Comparison of ENCODE assay signal across 33 cellular contexts in the genomic region with DNA sequence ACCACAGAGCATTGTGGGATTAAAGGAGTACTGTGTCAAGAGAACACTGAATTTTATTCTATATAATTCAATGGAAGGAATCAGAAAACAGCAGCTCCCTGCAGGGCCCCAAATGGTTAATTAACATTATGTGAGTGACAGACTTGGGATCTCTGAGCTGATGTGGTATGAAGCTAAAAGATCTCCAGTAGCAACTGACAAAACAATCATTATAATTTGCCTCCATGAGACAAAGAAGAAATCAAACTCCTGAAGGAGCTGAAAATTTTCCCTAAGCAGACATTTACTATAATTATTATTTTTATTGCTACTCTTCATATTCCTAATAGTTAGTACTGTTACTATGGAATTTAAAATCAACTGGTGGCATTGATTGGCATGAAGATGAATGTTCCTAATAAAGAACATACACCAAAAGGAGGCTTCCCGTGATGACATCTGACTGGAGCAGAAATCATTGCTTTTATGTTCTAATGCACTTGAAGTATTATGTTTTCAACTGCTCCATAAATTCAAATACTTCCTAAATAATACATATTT. TPM values are rescaled to one million over a fixed set of nuclear protein-coding genes. Genes with fewer than 3 reads are reported as not detected.
A peak's percentile ranks its signal among the peaks of the same experiment; 100 is the strongest.
DNase-seq lines count a peak whose midpoint lies in the region; ATAC-seq and TF ChIP-seq lines count a peak whose summit lies in the region.
"Had no signal": no experiment of that assay in that cellular context is flagged by ENCODE, and none has a peak within 500 bp of the region (broad histone marks: within the 10 kb centered on the region; RNA-seq: fewer than 3 reads in every experiment).

No MANE protein-coding gene starts in this region.

- in situ Hi-C loops in GM13976 (cut with MboI; ENCODE audit: low sequenced_read_pairs, unreplicated experiment) (no loop called here), KBM-7 (cut with MboI; ENCODE audit: low pct_unique_long_range_greater_than_20kb, low sequenced_read_pairs) (no loop called here)

- TF ChIP-seq CTCF in OCI-LY1 (IDR thresholded peaks at IDR 0.05; ENCODE audit: low read length) = no peak
- TF ChIP-seq CTCF in SU-DHL-6 (IDR thresholded peaks at IDR 0.05; ENCODE audit: insufficient read depth, low read length, poor library complexity, severe bottlenecking) = no peak
- TF ChIP-seq CTCF in neural cell (IDR thresholded peaks at IDR 0.05; ENCODE audit: poor library complexity, severe bottlenecking) = no peak
- no peak for TF ChIP-seq CTCF in GM13976 (IDR thresholded peaks at IDR 0.05; ENCODE audit: borderline replicate concordance, control extremely low read depth, extremely low read depth, insufficient read depth, missing control alignments)
- no peak for TF ChIP-seq CTCF in GM10248 (IDR thresholded peaks at IDR 0.05; ENCODE audit: control extremely low read depth, extremely low read depth, low read depth, missing control alignments)

- POLR2A ChIA-PET in GM10248 (lab: Yijun Ruan, JAX) = no interaction called here

- no peak for TF ChIP-seq RAD21 in neural cell (conservative IDR thresholded peaks at IDR 0.05)

- no peak for ATAC-seq in GM18907 (IDR thresholded peaks at IDR 0.05; ENCODE audit: unreplicated experiment)
- ATAC-seq: A549; CD8-positive, alpha-beta T cell had no signal

- peaks cover 50% of the 10 kb centered on the region for H3K36me3 ChIP-seq in Karpas-422 (ENCODE audit: insufficient read depth, low read length)
- H3K36me3 ChIP-seq in OCI-LY1 (ENCODE audit: insufficient read depth, low read length) = peaks cover 10% of the 10 kb centered on the region; the same call in 1 of the 2 replicates
- no peaks in the 10 kb centered on the region for H3K36me3 ChIP-seq in SU-DHL-6 (ENCODE audit: low read length)
- H3K36me3 ChIP-seq in neural cell (ENCODE audit: insufficient read depth, low read length) = no peaks in the 10 kb centered on the region
- H3K36me3 ChIP-seq: BE2C; BLaER1; BLaER1 treated with 17β-estradiol and CSF1 and Interleukin-3, amounts not matched to agents 10 nM and 100 nM had no signal

- H4K20me1 ChIP-seq in Karpas-422 (ENCODE audit: insufficient read depth, low read depth, low read length) (no peaks in the 10 kb centered on the region), OCI-LY1 (ENCODE audit: insufficient read depth, low read length) (no peaks in the 10 kb centered on the region), SU-DHL-6 (ENCODE audit: low read depth, low read length) (no peaks in the 10 kb centered on the region), neural cell (ENCODE audit: insufficient read depth) (no peaks in the 10 kb centered on the region)
- H4K20me1 ChIP-seq: BLaER1; BLaER1 treated with 17β-estradiol and CSF1 and Interleukin-3, amounts not matched to agents 10 nM and 100 nM had no signal

- H3F3A ChIP-seq in OCI-LY1 (ENCODE audit: insufficient read depth, low read length) = no peaks in the 10 kb centered on the region
- peaks cover 88% of the 10 kb centered on the region for H3F3A ChIP-seq in SU-DHL-6 (ENCODE audit: insufficient read depth)
- no peaks in the 10 kb centered on the region for H3F3A ChIP-seq in neural cell (ENCODE audit: insufficient read depth, low read length, poor library complexity, severe bottlenecking)

- H3K9ac ChIP-seq in Karpas-422 (ENCODE audit: low read length) (peak overlapping the region; percentile 11), OCI-LY1 (ENCODE audit: low read length) (peak overlapping the region; percentile 37), SU-DHL-6 (ENCODE audit: low read length) (peak overlapping the region; percentile 60), neural cell (ENCODE audit: low read length) (no peak overlapping the region)
- H3K9ac ChIP-seq: BLaER1; BLaER1 treated with 17β-estradiol and CSF1 and Interleukin-3, amounts not matched to agents 10 nM and 100 nM had no signal

- peak overlapping the region; percentile 2; the same call in 1 of the 2 replicates for H3K4me3 ChIP-seq in Karpas-422 (ENCODE audit: low read length)
- H3K4me3 ChIP-seq in OCI-LY1 (ENCODE audit: low read depth, low read length, poor library complexity, severe bottlenecking) = no peak overlapping the region
- H3K4me3 ChIP-seq in SU-DHL-6 (ENCODE audit: insufficient read depth, low read length, poor library complexity, severe bottlenecking) = peak overlapping the region; percentile 10
- no peak overlapping the region for H3K4me3 ChIP-seq in neural cell (ENCODE audit: low read length)
- H3K4me3 ChIP-seq: A549; BLaER1; BLaER1 treated with 17β-estradiol and CSF1 and Interleukin-3, amounts not matched to agents 10 nM and 100 nM had no signal

- H3K4me1 ChIP-seq in Karpas-422 (ENCODE audit: low read length) (peaks cover 77% of the 10 kb centered on the region), OCI-LY1 (ENCODE audit: insufficient read depth, low read length, severe bottlenecking) (peaks cover 59% of the 10 kb centered on the region)
- H3K4me1 ChIP-seq: A549, BE2C, Caco-2 had no signal

- H2AFZ ChIP-seq in Karpas-422 (ENCODE audit: low read length) (no peak overlapping the region), OCI-LY1 (ENCODE audit: low read length) (no peak overlapping the region), SU-DHL-6 (ENCODE audit: low read depth, low read length, severe bottlenecking) (no peak overlapping the region), neural cell (ENCODE audit: low read depth, low read length) (no peak overlapping the region)

- H3K27ac ChIP-seq in Karpas-422 (ENCODE audit: low read length) = peak overlapping the region; percentile 97
- H3K27ac ChIP-seq in OCI-LY1 (ENCODE audit: low read depth, low read length, poor library complexity, severe bottlenecking) = peak overlapping the region; percentile 99
- H3K27ac ChIP-seq in SU-DHL-6 (ENCODE audit: low read depth, low read length) = peak overlapping the region; percentile 97
- peak overlapping the region; percentile 2 for H3K27ac ChIP-seq in neural cell (ENCODE audit: low read length)
- H3K27ac ChIP-seq: 22Rv1; A549; BLaER1; BLaER1 treated with 17β-estradiol and CSF1 and Interleukin-3, amounts not matched to agents 10 nM and 100 nM; C4-2B had no signal

- H3K4me2 ChIP-seq in Karpas-422 (ENCODE audit: low read depth, low read length, poor library complexity, severe bottlenecking) (peak overlapping the region; percentile 30), OCI-LY1 (ENCODE audit: low read length) (no peak overlapping the region), SU-DHL-6 (ENCODE audit: low read depth, low read length, poor library complexity, severe bottlenecking) (peak overlapping the region; percentile 89), neural cell (ENCODE audit: low read length) (no peak overlapping the region)
- H3K4me2 ChIP-seq: A549 had no signal

- H3K79me2 ChIP-seq in Karpas-422 (ENCODE audit: low read length) (peaks cover 86% of the 10 kb centered on the region), OCI-LY1 (ENCODE audit: insufficient read depth, low read length) (no peaks in the 10 kb centered on the region), SU-DHL-6 (ENCODE audit: insufficient read depth, low read length) (no peaks in the 10 kb centered on the region), neural cell (replicated peaks; ENCODE audit: insufficient read depth, low read length) (no peaks in the 10 kb centered on the region)

- peaks cover 8% of the 10 kb centered on the region for H3K9me3 ChIP-seq in Karpas-422 (ENCODE audit: low read length)
- 0 out of 2 replicates have a peak, but pooled peaks cover 3% of the 10 kb centered on the region for H3K9me3 ChIP-seq in OCI-LY1 (ENCODE audit: low read length)
- no peaks in the 10 kb centered on the region for H3K9me3 ChIP-seq in SU-DHL-6 (ENCODE audit: insufficient read depth, low read length)
- no peaks in the 10 kb centered on the region for H3K9me3 ChIP-seq in neural cell (ENCODE audit: low read length)
- H3K9me3 ChIP-seq: BE2C, Caco-2 had no signal

- peak; percentile 87 for TF ChIP-seq EP300 in neural cell (conservative IDR thresholded peaks at IDR 0.05; ENCODE audit: poor library complexity, severe bottlenecking)

- H3K27me3 ChIP-seq in Karpas-422 (ENCODE audit: low read length) (no peaks in the 10 kb centered on the region), OCI-LY1 (ENCODE audit: insufficient read depth, low read length) (no peaks in the 10 kb centered on the region), SU-DHL-6 (ENCODE audit: low read length) (no peaks in the 10 kb centered on the region), neural cell (ENCODE audit: insufficient read depth, low read depth, low read length) (no peaks in the 10 kb centered on the region)
- H3K27me3 ChIP-seq: BE2C; BLaER1; BLaER1 treated with 17β-estradiol and CSF1 and Interleukin-3, amounts not matched to agents 10 nM and 100 nM had no signal

- DNase-seq in Karpas-422 (peak; percentile 71), GM13976 (ENCODE audit: low spot score) (no peak), KBM-7 (no peak), GM10248 (ENCODE audit: extremely low spot score) (no peak)
- DNase-seq: 8988T; ACHN; AML-193; BE2C; C1 segment of cervical spinal cord; Caco-2; Calu3; CD4-positive, alpha-beta memory T cell; CD4-positive, alpha-beta T cell; CD4-positive, CD25-positive, alpha-beta regulatory T cell; CD8-positive, alpha-beta memory T cell; CD8-positive, alpha-beta T cell; COR-L47; DMS 273 treated with DMSO at 0.1 percent for 48 hours; DMS153; DMS53; DMS79; DMS79 treated with DMSO at 0.1 percent for 48 hours; DND-41; EL had no signal

- CTCF ChIA-PET in GM10248 (lab: Yijun Ruan, JAX) = interaction anchor here (1.1 to 1.2 kb wide), 2 partner anchors 8 to 65 kb away, joined by 3 to 4 read pairs; no protein-coding TSS in a partner anchor

- H3K9me2 ChIP-seq in Karpas-422 (replicated peaks; ENCODE audit: insufficient read depth, low read length) (no peaks in the 10 kb centered on the region), OCI-LY1 (ENCODE audit: low read depth, low read length) (no peaks in the 10 kb centered on the region), SU-DHL-6 (replicated peaks; ENCODE audit: insufficient read depth, low read length) (no peaks in the 10 kb centered on the region), neural cell (ENCODE audit: insufficient read depth, low read length) (no peaks in the 10 kb centered on the region)

TF ChIP-seq in neural cell, 6 proteins besides CTCF, POLR2A, EP300 and RAD21 (continues in another document):
- no peak for TF ChIP-seq SMC3 (conservative IDR thresholded peaks at IDR 0.05; ENCODE audit: poor library complexity)

RNA-seq across cellular contexts. Expression of gene RFC3, which starts 28.8 kb away (rescaled TPM):
- total RNA-seq in Karpas-422 (2014; rRNA removed; shearing (Covaris generic); ENCODE audit: low replicate concordance) = 144 and 321 TPM in 2 replicates
- polyA plus RNA-seq in neural cell = 11.3 and 13.8 TPM in 2 replicates
- polyA minus RNA-seq in neural cell = 20.0 and 24.7 TPM in 2 replicates

Comparison
In these comparisons a context has a peak if more than half of its experiments do, and no peak if none do; other contexts are left out.
1. H3K27ac ChIP-seq: peak in every context shown above with its lines; median percentile 99 in OCI-LY1; 97 in Karpas-422; 97 in SU-DHL-6; 2 in neural cell.
2. H3K4me2 ChIP-seq: peak in Karpas-422 (single experiment) and SU-DHL-6 (single experiment); none in OCI-LY1 (single experiment) and neural cell (single experiment).
3. H3K4me3 ChIP-seq: peak in Karpas-422 (single experiment) and SU-DHL-6 (single experiment); none in OCI-LY1 (single experiment) and neural cell (single experiment).